ENCODE assay signal across 29 cellular contexts in genomic region chr10:16297652-16298051, GRCh38.
"Had no signal": no experiment of that assay in that cellular context is flagged by ENCODE, and none has a peak within 500 bp of the region (broad histone marks: within the 10 kb centered on the region; RNA-seq: fewer than 3 reads in every experiment).

No MANE protein-coding gene starts in this region.

- H3K4me3 ChIP-seq: adrenal gland, body of pancreas, coronary artery, dorsolateral prefrontal cortex, esophagus squamous epithelium, ovary, sigmoid colon, thyroid gland, upper lobe of left lung, vagina had no signal

- H3K4me3 Mint-ChIP-seq: activated B cell treated with CpG ODN at 0.5 μM for 24 hours; activated CD8-positive, alpha-beta memory T cell treated with anti-CD3 and anti-CD28 coated beads, Interleukin-2, amount 10 ng/mL, durations not matched to agents 7 days and 5 days; activated CD8-positive, alpha-beta T cell treated with anti-CD3 and anti-CD28 coated beads, Interleukin-2, amount 10 ng/mL, durations not matched to agents 7 days and 5 days; activated naive CD8-positive, alpha-beta T cell treated with anti-CD3 and anti-CD28 coated beads for 36 hours; activated T-cell treated with anti-CD3 and anti-CD28 coated beads, Interleukin-2, amount 50 U/mL, for 72 hours; effector memory CD8-positive, alpha-beta T cell; mesothelial cell of epicardium; naive B cell; nephron progenitor cell; stimulated activated effector memory CD8-positive, alpha-beta T cell treated with anti-CD3 and anti-CD28 coated beads, Interleukin-12 subunit alpha, Interleukin-12 subunit beta, amount 100 ng/mL, for 72 hours; stimulated activated naive CD8-positive, alpha-beta T cell treated with anti-CD3 and anti-CD28 coated beads, Interleukin-15, amount 100 ng/mL, for 72 hours had no signal

- H3K9me3 Mint-ChIP-seq: activated B cell treated with CpG ODN at 0.5 μM for 24 hours; activated naive CD8-positive, alpha-beta T cell treated with anti-CD3 and anti-CD28 coated beads for 36 hours; activated T-cell treated with anti-CD3 and anti-CD28 coated beads, Interleukin-2, amount 50 U/mL, for 72 hours; effector memory CD8-positive, alpha-beta T cell; mesothelial cell of epicardium; nephron progenitor cell; stimulated activated effector memory CD8-positive, alpha-beta T cell treated with anti-CD3 and anti-CD28 coated beads, Interleukin-12 subunit alpha, Interleukin-12 subunit beta, amount 100 ng/mL, for 72 hours; stimulated activated naive CD8-positive, alpha-beta T cell treated with anti-CD3 and anti-CD28 coated beads, Interleukin-15, amount 100 ng/mL, for 72 hours had no signal

- ATAC-seq: activated CD8-positive, alpha-beta memory T cell treated with anti-CD3 and anti-CD28 coated beads, Interleukin-2, amount 10 ng/mL, durations not matched to agents 7 days and 5 days; activated CD8-positive, alpha-beta T cell treated with anti-CD3 and anti-CD28 coated beads, Interleukin-2, amount 10 ng/mL, durations not matched to agents 7 days and 5 days; activated T-cell treated with anti-CD3 and anti-CD28 coated beads, Interleukin-2, amount 50 U/mL, for 72 hours; body of pancreas; effector memory CD8-positive, alpha-beta T cell; left ventricle myocardium superior; stimulated activated effector memory CD8-positive, alpha-beta T cell treated with anti-CD3 and anti-CD28 coated beads, Interleukin-12 subunit alpha, Interleukin-12 subunit beta, amount 100 ng/mL, for 72 hours; stimulated activated naive CD8-positive, alpha-beta T cell treated with anti-CD3 and anti-CD28 coated beads, Interleukin-15, amount 100 ng/mL, for 72 hours had no signal

- H3K9me3 ChIP-seq: adrenal gland, body of pancreas, esophagus squamous epithelium, ovary, sigmoid colon, thyroid gland, upper lobe of left lung, vagina had no signal

- H3K36me3 Mint-ChIP-seq: activated CD8-positive, alpha-beta memory T cell treated with anti-CD3 and anti-CD28 coated beads, Interleukin-2, amount 10 ng/mL, durations not matched to agents 7 days and 5 days; activated naive CD8-positive, alpha-beta T cell treated with anti-CD3 and anti-CD28 coated beads for 36 hours; mesothelial cell of epicardium; naive B cell; stimulated activated effector memory CD8-positive, alpha-beta T cell treated with anti-CD3 and anti-CD28 coated beads, Interleukin-12 subunit alpha, Interleukin-12 subunit beta, amount 100 ng/mL, for 72 hours had no signal

- H3K27ac Mint-ChIP-seq: activated B cell treated with CpG ODN at 0.5 μM for 24 hours; activated CD8-positive, alpha-beta memory T cell treated with anti-CD3 and anti-CD28 coated beads, Interleukin-2, amount 10 ng/mL, durations not matched to agents 7 days and 5 days; activated CD8-positive, alpha-beta T cell treated with anti-CD3 and anti-CD28 coated beads, Interleukin-2, amount 10 ng/mL, durations not matched to agents 7 days and 5 days; activated naive CD8-positive, alpha-beta T cell treated with anti-CD3 and anti-CD28 coated beads for 36 hours; activated T-cell treated with anti-CD3 and anti-CD28 coated beads, Interleukin-2, amount 50 U/mL, for 72 hours; effector memory CD8-positive, alpha-beta T cell; mesothelial cell of epicardium; naive B cell; nephron progenitor cell; progenitor cell of endocrine pancreas; stimulated activated effector memory CD8-positive, alpha-beta T cell treated with anti-CD3 and anti-CD28 coated beads, Interleukin-12 subunit alpha, Interleukin-12 subunit beta, amount 100 ng/mL, for 72 hours; stimulated activated naive CD8-positive, alpha-beta T cell treated with anti-CD3 and anti-CD28 coated beads, Interleukin-15, amount 100 ng/mL, for 72 hours had no signal

- H3K27ac ChIP-seq: adrenal gland, body of pancreas, coronary artery, dorsolateral prefrontal cortex, esophagus squamous epithelium, ovary, sigmoid colon, thyroid gland, upper lobe of left lung, vagina had no signal

- H3K27me3 Mint-ChIP-seq: activated B cell treated with CpG ODN at 0.5 μM for 24 hours; activated CD8-positive, alpha-beta memory T cell treated with anti-CD3 and anti-CD28 coated beads, Interleukin-2, amount 10 ng/mL, durations not matched to agents 7 days and 5 days; naive B cell had no signal

- H3K4me1 Mint-ChIP-seq: activated B cell treated with CpG ODN at 0.5 μM for 24 hours; activated CD8-positive, alpha-beta memory T cell treated with anti-CD3 and anti-CD28 coated beads, Interleukin-2, amount 10 ng/mL, durations not matched to agents 7 days and 5 days; activated naive CD8-positive, alpha-beta T cell treated with anti-CD3 and anti-CD28 coated beads for 36 hours; mesothelial cell of epicardium; naive B cell; nephron progenitor cell; stimulated activated effector memory CD8-positive, alpha-beta T cell treated with anti-CD3 and anti-CD28 coated beads, Interleukin-12 subunit alpha, Interleukin-12 subunit beta, amount 100 ng/mL, for 72 hours; stimulated activated naive CD8-positive, alpha-beta T cell treated with anti-CD3 and anti-CD28 coated beads, Interleukin-15, amount 100 ng/mL, for 72 hours had no signal

- H3K27me3 ChIP-seq: adrenal gland, body of pancreas, dorsolateral prefrontal cortex, esophagus squamous epithelium, ovary, sigmoid colon, thyroid gland, upper lobe of left lung, vagina had no signal

- H3K4me1 ChIP-seq: adrenal gland, body of pancreas, esophagus squamous epithelium, sigmoid colon, thyroid gland, upper lobe of left lung, vagina had no signal

- H3K36me3 ChIP-seq: adrenal gland, esophagus squamous epithelium, ovary, sigmoid colon, thyroid gland, upper lobe of left lung, vagina had no signal

- DNase-seq: activated B cell treated with CpG ODN at 0.5 μM for 24 hours; activated CD8-positive, alpha-beta memory T cell treated with anti-CD3 and anti-CD28 coated beads, Interleukin-2, amount 10 ng/mL, durations not matched to agents 7 days and 5 days; activated CD8-positive, alpha-beta T cell treated with anti-CD3 and anti-CD28 coated beads, Interleukin-2, amount 10 ng/mL, durations not matched to agents 7 days and 5 days; activated naive CD4-positive, alpha-beta T cell treated with Interleukin-2 at 50 U/mL for 16 hours; activated naive CD8-positive, alpha-beta T cell treated with anti-CD3 and anti-CD28 coated beads for 36 hours; activated T-cell treated with anti-CD3 and anti-CD28 coated beads, Interleukin-2, amount 50 U/mL, for 72 hours; adrenal gland; aorta; body of pancreas; dorsolateral prefrontal cortex; effector memory CD8-positive, alpha-beta T cell; esophagus squamous epithelium; left ventricle myocardium superior; naive B cell; nephron progenitor cell; ovary; sigmoid colon; small intestine; stimulated activated CD4-positive, alpha-beta T cell treated with anti-CD3 and anti-CD28 coated beads, Interleukin-4, amount 100 ng/mL, for 24 hours; stimulated activated naive CD8-positive, alpha-beta T cell treated with anti-CD3 and anti-CD28 coated beads, Interleukin-15, amount 100 ng/mL, for 72 hours; substantia nigra; T-helper 2 cell; thyroid gland; upper lobe of left lung had no signal
